30 cellular contexts compared by ENCODE assay signal in the genomic region with DNA sequence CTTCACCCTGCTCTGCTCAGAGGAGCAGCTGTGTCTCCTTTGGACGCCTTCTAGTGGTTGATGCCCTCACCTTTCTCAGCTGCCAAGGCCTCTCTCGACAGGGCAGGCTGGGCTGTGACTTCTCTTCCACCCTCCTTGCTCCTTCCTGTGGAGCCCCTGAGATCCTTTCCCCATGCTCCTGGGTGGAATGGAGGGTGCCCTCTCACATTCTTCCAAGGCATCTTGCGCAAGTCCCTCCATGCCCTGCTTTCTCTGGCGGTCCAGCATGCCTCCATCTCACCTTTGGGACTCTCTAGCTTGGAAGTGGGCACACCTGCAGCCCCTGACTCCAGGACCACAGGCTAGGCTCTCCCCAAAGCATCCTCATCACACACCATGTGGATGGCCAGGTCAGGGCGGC.
"Had no signal": no experiment of that assay in that cellular context is flagged by ENCODE, and none has a peak within 500 bp of the region (broad histone marks: within the 10 kb centered on the region; RNA-seq: fewer than 3 reads in every experiment).

No MANE protein-coding gene starts in this region.

- H3K4me3 Mint-ChIP-seq: activated CD8-positive, alpha-beta memory T cell treated with anti-CD3 and anti-CD28 coated beads, Interleukin-2, amount 10 ng/mL, durations not matched to agents 7 days and 5 days; activated naive CD8-positive, alpha-beta T cell treated with anti-CD3 and anti-CD28 coated beads, Interleukin-2, amount 10 ng/mL, durations not matched to agents 7 days and 5 days; activated T-cell treated with anti-CD3 and anti-CD28 coated beads, Interleukin-2, amount 50 U/mL, for 24 hours; T-helper 1 cell treated with Interleukin-12 subunit alpha and Interleukin-12 subunit beta and Interleukin-4 antibody, amounts not matched to agents 30 μg/mL and 1 μg/mL, for 36 hours; WTC11 had no signal

- H3K27ac ChIP-seq: adrenal gland, Peyer's patch, RWPE1, SJSA1 had no signal

- H3K27ac Mint-ChIP-seq: activated CD8-positive, alpha-beta memory T cell treated with anti-CD3 and anti-CD28 coated beads, Interleukin-2, amount 10 ng/mL, durations not matched to agents 7 days and 5 days; activated naive CD8-positive, alpha-beta T cell treated with anti-CD3 and anti-CD28 coated beads, Interleukin-2, amount 10 ng/mL, durations not matched to agents 7 days and 5 days; activated T-cell treated with anti-CD3 and anti-CD28 coated beads, Interleukin-2, amount 50 U/mL, for 24 hours; activated T-helper 2 cell treated with anti-CD3 and anti-CD28 coated beads, Interferon-gamma antibody, Interleukin-2, Interleukin-4, amounts not matched to agents 10 μg/mL and 5 μg/mL and 100 μg/mL, durations not matched to agents 14 hours and 24 hours and 36 hours; T-helper 1 cell treated with Interleukin-12 subunit alpha and Interleukin-12 subunit beta and Interleukin-4 antibody, amounts not matched to agents 30 μg/mL and 1 μg/mL, for 36 hours; WTC11 had no signal

- H3K4me3 ChIP-seq: adrenal gland, MG63, Peyer's patch, SJSA1 had no signal

- H3K27me3 ChIP-seq: adrenal gland, MG63, Peyer's patch, SJSA1 had no signal

- H3K9me3 ChIP-seq: adrenal gland, MG63, Peyer's patch, SJSA1 had no signal

- H3K9me3 Mint-ChIP-seq: activated naive CD8-positive, alpha-beta T cell treated with anti-CD3 and anti-CD28 coated beads, Interleukin-2, amount 10 ng/mL, durations not matched to agents 7 days and 5 days; activated T-cell treated with anti-CD3 and anti-CD28 coated beads, Interleukin-2, amount 50 U/mL, for 24 hours; activated T-helper 2 cell treated with anti-CD3 and anti-CD28 coated beads, Interferon-gamma antibody, Interleukin-2, Interleukin-4, amounts not matched to agents 10 μg/mL and 5 μg/mL and 100 μg/mL, durations not matched to agents 14 hours and 24 hours and 36 hours; T-helper 1 cell treated with Interleukin-12 subunit alpha and Interleukin-12 subunit beta and Interleukin-4 antibody, amounts not matched to agents 30 μg/mL and 1 μg/mL, for 36 hours had no signal

- ATAC-seq: activated CD8-positive, alpha-beta memory T cell treated with anti-CD3 and anti-CD28 coated beads, Interleukin-2, amount 10 ng/mL, durations not matched to agents 7 days and 5 days; WTC11 had no signal

- DNase-seq: activated CD4-positive, alpha-beta T cell treated with anti-CD3 and anti-CD28 coated beads for 48 hours; activated CD4-positive, alpha-beta T cell treated with anti-CD3 and anti-CD28 coated beads, Interleukin-2, amount 50 U/mL, for 4 hours; activated CD4-positive, CD25-positive, alpha-beta regulatory T cell treated with anti-CD3 and anti-CD28 coated beads, Interleukin-2, amount 50 U/mL, for 72 hours; activated CD8-positive, alpha-beta memory T cell treated with anti-CD3 and anti-CD28 coated beads, Interleukin-2, amount 10 ng/mL, durations not matched to agents 7 days and 5 days; activated gamma-delta T cell treated with Interleukin-2 at 50 U/mL for 16 hours; activated naive CD4-positive, alpha-beta T cell treated with anti-CD3 and anti-CD28 coated beads, Interleukin-2, amount 50 U/mL, for 16 hours; activated naive CD8-positive, alpha-beta T cell treated with anti-CD3 and anti-CD28 coated beads, Interleukin-2, amount 10 ng/mL, durations not matched to agents 7 days and 5 days; activated T-cell treated with anti-CD3 and anti-CD28 coated beads, Interleukin-2, amount 50 U/mL, for 24 hours; adrenal gland; anterior cingulate cortex; caudate nucleus; MG63; MV-4-11; NCI-H1092 treated with DMSO at 0.1 percent for 48 hours; NCI-H1436; NCI-H1694 treated with DMSO at 0.1 percent for 48 hours; NCI-H2029 treated with DMSO at 0.1 percent for 48 hours; NCI-H345; NCI-H510A; NCI-H526 treated with DMSO at 0.1 percent for 48 hours; NCI-H82; OCI-M1; Peyer's patch; Right ventricle myocardium superior; T-helper 9 cell had no signal

- H3K4me1 ChIP-seq: Peyer's patch, SJSA1 had no signal

- H3K27me3 Mint-ChIP-seq: activated CD8-positive, alpha-beta memory T cell treated with anti-CD3 and anti-CD28 coated beads, Interleukin-2, amount 10 ng/mL, durations not matched to agents 7 days and 5 days; activated naive CD8-positive, alpha-beta T cell treated with anti-CD3 and anti-CD28 coated beads, Interleukin-2, amount 10 ng/mL, durations not matched to agents 7 days and 5 days; activated T-cell treated with anti-CD3 and anti-CD28 coated beads, Interleukin-2, amount 50 U/mL, for 24 hours had no signal

- H3K36me3 Mint-ChIP-seq: WTC11 had no signal

- H3K36me3 ChIP-seq: MG63, Peyer's patch, SJSA1 had no signal
